ENCODE assay signal across 10 cellular contexts in the genomic region with DNA sequence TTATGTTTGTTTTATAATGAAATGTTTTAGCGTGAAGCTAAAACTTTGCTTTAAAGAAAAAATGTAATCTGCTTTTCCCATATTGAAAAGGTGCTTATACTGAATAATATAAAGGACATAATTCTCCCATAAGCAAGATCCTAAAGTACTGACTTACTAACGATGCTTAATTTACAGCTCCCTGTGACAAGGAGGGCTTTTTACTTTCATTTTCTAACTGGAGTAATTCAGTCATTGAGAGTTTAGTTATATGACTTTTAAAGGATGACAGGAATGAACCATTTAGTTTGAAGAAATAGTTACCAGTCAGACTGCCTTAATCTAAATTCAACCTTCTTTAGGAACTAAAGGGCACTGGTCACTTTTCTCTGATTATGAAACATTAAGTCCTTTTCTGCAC. TPM values are rescaled to one million over a fixed set of nuclear protein-coding genes. Genes with fewer than 3 reads are reported as not detected.
DNase-seq lines count a peak whose midpoint lies in the region; ATAC-seq and TF ChIP-seq lines count a peak whose summit lies in the region.
"Had no signal": no experiment of that assay in that cellular context is flagged by ENCODE, and none has a peak within 500 bp of the region (broad histone marks: within the 10 kb centered on the region; RNA-seq: fewer than 3 reads in every experiment).

No MANE protein-coding gene starts in this region.

- no peak overlapping the region for H2AK5ac ChIP-seq in mesendoderm (ENCODE audit: low read length)

- H3K27ac Mint-ChIP-seq in progenitor cell of endocrine pancreas, result no peak overlapping the region

- H3K4me3 Mint-ChIP-seq in progenitor cell of endocrine pancreas (ENCODE audit: low read depth), result no peak overlapping the region

- H2BK120ac ChIP-seq in mesendoderm (ENCODE audit: low read depth, low read length), result no peak overlapping the region

- H3K18ac ChIP-seq in mesendoderm (ENCODE audit: low read length), result no peak overlapping the region

- peak overlapping the region; percentile 8; the same call in 1 of the 2 replicates for H3K4me2 ChIP-seq in BLaER1
- H3K4me2 ChIP-seq in fibroblast of lung (ENCODE audit: extremely low read depth, insufficient read depth, low read length), result peak overlapping the region; percentile 79
- H3K4me2 ChIP-seq in mesendoderm (ENCODE audit: low read length), result no peak overlapping the region

- no peaks in the 10 kb centered on the region for H3K27me3 ChIP-seq in BLaER1
- no peaks in the 10 kb centered on the region for H3K27me3 ChIP-seq in fibroblast of lung (ENCODE audit: control insufficient read depth, insufficient read depth, low read length)
- H3K27me3 ChIP-seq in mesendoderm (ENCODE audit: insufficient read depth, low read length, poor library complexity), result no peaks in the 10 kb centered on the region
- H3K27me3 ChIP-seq: suprapubic skin had no signal

- H3K4me1 ChIP-seq in BLaER1 (no peaks in the 10 kb centered on the region), fibroblast of lung (ENCODE audit: control insufficient read depth, extremely low read depth, insufficient read depth, low read length) (no peaks in the 10 kb centered on the region), mesendoderm (ENCODE audit: control insufficient read depth, low read depth, low read length) (no peaks in the 10 kb centered on the region)

- no peak overlapping the region for H3K4ac ChIP-seq in mesendoderm (ENCODE audit: low read depth, low read length)

- 100% methylated on average over 1 of the region's 2 CpGs for WGBS in mesendoderm (ENCODE audit: extremely low coverage, insufficient coverage, low lambda C conversion rate)

- peak; percentile 71 for ATAC-seq in GM19395 (IDR thresholded peaks at IDR 0.05; ENCODE audit: unreplicated experiment)
- ATAC-seq in GM21447 (IDR thresholded peaks at IDR 0.05; ENCODE audit: unreplicated experiment), result no peak
- no peak for ATAC-seq in left lobe of liver

- H3K4me3 ChIP-seq in BLaER1, result no peak overlapping the region
- H3K4me3 ChIP-seq in fibroblast of lung (replicated peaks in 1 of 4; ENCODE audit: control extremely low read depth in 1 of 4, insufficient read depth in 1 of 4, low read depth in 3 of 4, low read length in 4 of 4), result peak overlapping the region in 3 of 4 experiments; percentile 0 to 39 (median 7)
- H3K4me3 ChIP-seq in mesendoderm (ENCODE audit: low read length), result no peak overlapping the region
- H3K4me3 ChIP-seq: suprapubic skin had no signal

- TF ChIP-seq CTCF in fibroblast of lung (conservative IDR thresholded peaks at IDR 0.05 in 1 of 2, IDR thresholded peaks at IDR 0.05 in 1 of 2; ENCODE audit: low read depth in 1 of 2, low read length in 2 of 2) (no peak), progenitor cell of endocrine pancreas (IDR thresholded peaks at IDR 0.05; ENCODE audit: unreplicated experiment) (no peak)

- H3K27ac ChIP-seq in BLaER1, result no peak overlapping the region
- no peak overlapping the region for H3K27ac ChIP-seq in fibroblast of lung (ENCODE audit: insufficient read depth, low read length)
- H3K27ac ChIP-seq in mesendoderm (ENCODE audit: low read depth, low read length), result no peak overlapping the region
- H3K27ac ChIP-seq: suprapubic skin had no signal

- no peaks in the 10 kb centered on the region for H3K9me3 Mint-ChIP-seq in progenitor cell of endocrine pancreas (ENCODE audit: low read depth)

- H4K5ac ChIP-seq in mesendoderm (ENCODE audit: low read length), result no peak overlapping the region

- DNase-seq in OCI-M1 (lab: John Stamatoyannopoulos, UW) (peak; percentile 69), fibroblast of lung (ENCODE audit: low read depth in 2 of 2) (peak in 1 of 2 donors; percentile 37), progenitor cell of endocrine pancreas (ENCODE audit: low spot score, unreplicated experiment) (no peak), left lobe of liver (ENCODE audit: low spot score) (no peak), mesendoderm (no peak)
- DNase-seq: stimulated activated CD4-positive, alpha-beta T cell treated with anti-CD3 and anti-CD28 coated beads, Interleukin-12 subunit alpha, Interleukin-12 subunit beta, amount 100 ng/mL, for 4 hours had no signal

- no peaks in the 10 kb centered on the region for H3K9me3 ChIP-seq in BLaER1
- no peaks in the 10 kb centered on the region for H3K9me3 ChIP-seq in fibroblast of lung (ENCODE audit: control insufficient read depth, insufficient read depth, low read depth, low read length)
- H3K9me3 ChIP-seq: suprapubic skin had no signal

- no peak overlapping the region for H2BK5ac ChIP-seq in mesendoderm (ENCODE audit: low read length)

- H3K4me1 Mint-ChIP-seq in progenitor cell of endocrine pancreas (ENCODE audit: low read depth), result no peaks in the 10 kb centered on the region

- no peak overlapping the region for H2BK15ac ChIP-seq in mesendoderm (replicated peaks; ENCODE audit: low read depth)

- no peaks in the 10 kb centered on the region for H3K79me2 ChIP-seq in fibroblast of lung (ENCODE audit: control insufficient read depth, insufficient read depth, low read length)
- H3K79me2 ChIP-seq in mesendoderm (ENCODE audit: control insufficient read depth, insufficient read depth, low read length), result no peaks in the 10 kb centered on the region

- H3K23ac ChIP-seq in mesendoderm (ENCODE audit: low read length), result no peak overlapping the region

- H3K36me3 ChIP-seq in BLaER1 (no peaks in the 10 kb centered on the region), fibroblast of lung (ENCODE audit: control insufficient read depth, insufficient read depth, low read length) (no peaks in the 10 kb centered on the region), mesendoderm (ENCODE audit: control insufficient read depth, insufficient read depth, low read length) (no peaks in the 10 kb centered on the region)
- H3K36me3 ChIP-seq: suprapubic skin had no signal

- no peaks in the 10 kb centered on the region for H3K27me3 Mint-ChIP-seq in progenitor cell of endocrine pancreas

- peak overlapping the region; percentile 87 for H2AFZ ChIP-seq in fibroblast of lung (ENCODE audit: low read length)

- no peaks in the 10 kb centered on the region for H3K79me1 ChIP-seq in mesendoderm (ENCODE audit: low read length)

- H3K36me3 Mint-ChIP-seq in progenitor cell of endocrine pancreas (ENCODE audit: insufficient read depth), result no peaks in the 10 kb centered on the region

- no peaks in the 10 kb centered on the region for H4K20me1 ChIP-seq in BLaER1
- H4K20me1 ChIP-seq in fibroblast of lung (ENCODE audit: control insufficient read depth, extremely low read depth, insufficient read depth, low read length), result no peaks in the 10 kb centered on the region

- no peak overlapping the region for H4K8ac ChIP-seq in mesendoderm (ENCODE audit: low read depth, low read length)

- H3K9ac ChIP-seq in BLaER1 (no peak overlapping the region), fibroblast of lung (ENCODE audit: insufficient read depth, low read length) (no peak overlapping the region), mesendoderm (ENCODE audit: low read length) (no peak overlapping the region)

- no peak overlapping the region for H3K56ac ChIP-seq in mesendoderm (ENCODE audit: low read length)

RNA-seq across cellular contexts. Expression of a gene that starts 19.3 kb away (rescaled TPM):
- 0.17 TPM in 1 of 2 replicates, not detected in the other for total RNA-seq in fibroblast of lung
- polyA plus RNA-seq in fibroblast of lung, result 0.02 TPM in 1 of 2 replicates, not detected in the other
- polyA plus RNA-seq in fibroblast of lung (2012), result 0.03 TPM in 1 of 2 replicates, not detected in the other
- not detected in 2 replicates for polyA minus RNA-seq in fibroblast of lung (ENCODE audit: low replicate concordance)
- total RNA-seq in progenitor cell of endocrine pancreas, result not detected in 2 replicates
- total RNA-seq in left lobe of liver, result not detected
- 0.01 TPM for polyA plus RNA-seq in mesendoderm (2013, experiment 1 of 2)
- not detected for polyA plus RNA-seq in mesendoderm (2013, experiment 2 of 2)

Comparison
In these comparisons a context has a peak if more than half of its experiments do, and no peak if none do; other contexts are left out.
1. H3K4me3 ChIP-seq: peak in fibroblast of lung (3 of 4); none in BLaER1 (single experiment) and mesendoderm (single experiment).